In genomic region chr11:128467041-128467440, GRCh38 we compare ENCODE assay signal across 9 cellular contexts.
DNase-seq lines count a peak whose midpoint lies in the region; ATAC-seq and TF ChIP-seq lines count a peak whose summit lies in the region.
"Had no signal": no experiment of that assay in that cellular context is flagged by ENCODE, and none has a peak within 500 bp of the region (broad histone marks: within the 10 kb centered on the region; RNA-seq: fewer than 3 reads in every experiment).

No MANE protein-coding gene starts in this region.

- H3K4me1 ChIP-seq in muscle layer of duodenum (ENCODE audit: control insufficient read depth in 1 of 2, insufficient read depth in 2 of 2, low read length in 2 of 2): peaks cover 10 to 23% of the 10 kb centered on the region in 2 donors

- H3K27me3 ChIP-seq in muscle layer of duodenum (ENCODE audit: low read depth, low read length): no peaks in the 10 kb centered on the region

- peak overlapping the region; percentile 62 for H3K4me3 Mint-ChIP-seq in activated T-cell treated with anti-CD3 and anti-CD28 coated beads, Interleukin-2, amount 50 U/mL, for 4 hours
- H3K4me3 Mint-ChIP-seq in MCF 10A (ENCODE audit: unreplicated experiment): no peak overlapping the region
- no peak overlapping the region for H3K4me3 Mint-ChIP-seq in type B pancreatic cell

- no peak for TF ChIP-seq CTCF in MCF 10A (IDR thresholded peaks at IDR 0.05; ENCODE audit: unreplicated experiment)
- TF ChIP-seq CTCF in type B pancreatic cell (conservative IDR thresholded peaks at IDR 0.05): no peak

- H3K27me3 Mint-ChIP-seq in activated T-cell treated with anti-CD3 and anti-CD28 coated beads, Interleukin-2, amount 50 U/mL, for 4 hours (ENCODE audit: low read depth): no peaks in the 10 kb centered on the region
- H3K27me3 Mint-ChIP-seq in MCF 10A (ENCODE audit: insufficient read depth, unreplicated experiment): no peaks in the 10 kb centered on the region
- no peaks in the 10 kb centered on the region for H3K27me3 Mint-ChIP-seq in type B pancreatic cell

- no peak for ATAC-seq in activated T-cell treated with anti-CD3 and anti-CD28 coated beads, Interleukin-2, amount 50 U/mL, for 4 hours
- no peak for ATAC-seq in GM21390 (IDR thresholded peaks at IDR 0.05; ENCODE audit: unreplicated experiment)

- H3K9me3 ChIP-seq in muscle layer of duodenum (ENCODE audit: control insufficient read depth in 1 of 2, low read length in 2 of 2): no peaks in the 10 kb centered on the region

- POLR2A ChIA-PET in MCF 10A (lab: Yijun Ruan, JAX): no interaction called here

- H3K36me3 ChIP-seq in muscle layer of duodenum (ENCODE audit: control insufficient read depth in 1 of 2, insufficient read depth in 2 of 2, low read length in 2 of 2): peaks cover 21 to 24% of the 10 kb centered on the region in 2 donors

- H3K27ac Mint-ChIP-seq in MCF 10A (ENCODE audit: low read depth, unreplicated experiment) (peak overlapping the region; percentile 56), type B pancreatic cell (peak overlapping the region; percentile 75)

- H3K36me3 Mint-ChIP-seq in activated T-cell treated with anti-CD3 and anti-CD28 coated beads, Interleukin-2, amount 50 U/mL, for 4 hours (ENCODE audit: insufficient read depth): peaks cover 70% of the 10 kb centered on the region
- H3K36me3 Mint-ChIP-seq in MCF 10A (ENCODE audit: insufficient read depth, unreplicated experiment): peaks cover 19% of the 10 kb centered on the region
- peaks cover 28% of the 10 kb centered on the region for H3K36me3 Mint-ChIP-seq in type B pancreatic cell

- BruUV-seq in MCF 10A (replicated peaks; lab: Mats Ljungman, UMichigan): no TSS peak

- H3K4me3 ChIP-seq in muscle layer of duodenum (ENCODE audit: low read depth in 1 of 2, low read length in 2 of 2): no peak overlapping the region

- intact Hi-C loops in MCF 10A (cut with micrococcal nuclease): no loop called here

- CTCF ChIA-PET in MCF 10A (lab: Yijun Ruan, JAX): interaction anchor here (0.9 to 1.2 kb wide), 2 partner anchors 28 to 151 kb away, joined by 3 to 4 read pairs; no protein-coding TSS in a partner anchor

- no peaks in the 10 kb centered on the region for H3K9me3 Mint-ChIP-seq in activated T-cell treated with anti-CD3 and anti-CD28 coated beads, Interleukin-2, amount 50 U/mL, for 4 hours
- H3K9me3 Mint-ChIP-seq in MCF 10A (ENCODE audit: unreplicated experiment) (no peaks in the 10 kb centered on the region), type B pancreatic cell (peaks cover 4% of the 10 kb centered on the region)

- peaks cover 99% of the 10 kb centered on the region for H3K4me1 Mint-ChIP-seq in activated T-cell treated with anti-CD3 and anti-CD28 coated beads, Interleukin-2, amount 50 U/mL, for 4 hours (ENCODE audit: low read depth)
- H3K4me1 Mint-ChIP-seq in MCF 10A (ENCODE audit: insufficient read depth, unreplicated experiment): peaks cover 23% of the 10 kb centered on the region
- peaks cover 27% of the 10 kb centered on the region for H3K4me1 Mint-ChIP-seq in type B pancreatic cell (ENCODE audit: unreplicated experiment)

- no peak for DNase-seq in activated T-cell treated with anti-CD3 and anti-CD28 coated beads, Interleukin-2, amount 50 U/mL, for 4 hours
- no peak for DNase-seq in activated T-cell treated with anti-CD3 and anti-CD28 coated beads, Interleukin-2, amount 50 U/mL, for 1 hour
- DNase-seq in MCF 10A (ENCODE audit: unreplicated experiment) (no peak), type B pancreatic cell (ENCODE audit: extremely low spot score, unreplicated experiment) (no peak), HuH-7.5 (ENCODE audit: low spot score) (no peak), SW480 (ENCODE audit: low spot score) (no peak)

- peak overlapping the region; percentile 68 for H3K27ac ChIP-seq in muscle layer of duodenum (ENCODE audit: low read length)
- H3K27ac ChIP-seq: HL-60 had no signal
